Comparison of ENCODE assay signal across 1 cellular context in the genomic region with DNA sequence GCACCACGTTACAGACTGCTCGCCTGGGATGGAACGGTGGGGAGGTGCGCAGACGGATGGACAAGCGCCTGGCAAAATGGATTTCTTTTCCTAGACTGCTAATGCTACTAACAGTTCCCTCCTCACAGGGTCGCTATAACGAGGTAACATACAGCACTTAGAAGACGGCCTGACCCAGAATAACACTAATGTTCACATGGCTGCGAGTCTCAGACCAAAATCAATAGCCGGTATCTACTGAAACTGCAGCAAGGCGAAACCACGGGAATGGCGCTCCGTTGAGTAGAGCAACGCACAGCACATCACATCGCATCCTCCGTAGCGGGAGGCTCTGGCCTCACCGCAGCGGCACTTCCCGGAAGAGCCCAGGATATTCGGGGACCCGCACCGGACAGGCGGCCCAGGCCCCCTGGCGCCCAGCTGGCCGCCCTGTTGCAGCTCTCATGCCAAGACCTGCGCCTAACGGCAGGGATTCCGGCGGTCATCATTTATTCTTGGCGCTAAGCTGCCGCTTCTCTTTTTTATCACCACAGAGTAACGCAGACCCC.
A peak's percentile ranks its signal among the peaks of the same experiment; 100 is the strongest.
TF ChIP-seq lines count a peak whose summit lies in the region.

No MANE protein-coding gene starts in this region.

TF ChIP-seq in HepG2, 621 proteins besides CTCF, POLR2A, EP300 and RAD21 (continued from another document and continues in another):
- TF ChIP-seq, protein P1, sequence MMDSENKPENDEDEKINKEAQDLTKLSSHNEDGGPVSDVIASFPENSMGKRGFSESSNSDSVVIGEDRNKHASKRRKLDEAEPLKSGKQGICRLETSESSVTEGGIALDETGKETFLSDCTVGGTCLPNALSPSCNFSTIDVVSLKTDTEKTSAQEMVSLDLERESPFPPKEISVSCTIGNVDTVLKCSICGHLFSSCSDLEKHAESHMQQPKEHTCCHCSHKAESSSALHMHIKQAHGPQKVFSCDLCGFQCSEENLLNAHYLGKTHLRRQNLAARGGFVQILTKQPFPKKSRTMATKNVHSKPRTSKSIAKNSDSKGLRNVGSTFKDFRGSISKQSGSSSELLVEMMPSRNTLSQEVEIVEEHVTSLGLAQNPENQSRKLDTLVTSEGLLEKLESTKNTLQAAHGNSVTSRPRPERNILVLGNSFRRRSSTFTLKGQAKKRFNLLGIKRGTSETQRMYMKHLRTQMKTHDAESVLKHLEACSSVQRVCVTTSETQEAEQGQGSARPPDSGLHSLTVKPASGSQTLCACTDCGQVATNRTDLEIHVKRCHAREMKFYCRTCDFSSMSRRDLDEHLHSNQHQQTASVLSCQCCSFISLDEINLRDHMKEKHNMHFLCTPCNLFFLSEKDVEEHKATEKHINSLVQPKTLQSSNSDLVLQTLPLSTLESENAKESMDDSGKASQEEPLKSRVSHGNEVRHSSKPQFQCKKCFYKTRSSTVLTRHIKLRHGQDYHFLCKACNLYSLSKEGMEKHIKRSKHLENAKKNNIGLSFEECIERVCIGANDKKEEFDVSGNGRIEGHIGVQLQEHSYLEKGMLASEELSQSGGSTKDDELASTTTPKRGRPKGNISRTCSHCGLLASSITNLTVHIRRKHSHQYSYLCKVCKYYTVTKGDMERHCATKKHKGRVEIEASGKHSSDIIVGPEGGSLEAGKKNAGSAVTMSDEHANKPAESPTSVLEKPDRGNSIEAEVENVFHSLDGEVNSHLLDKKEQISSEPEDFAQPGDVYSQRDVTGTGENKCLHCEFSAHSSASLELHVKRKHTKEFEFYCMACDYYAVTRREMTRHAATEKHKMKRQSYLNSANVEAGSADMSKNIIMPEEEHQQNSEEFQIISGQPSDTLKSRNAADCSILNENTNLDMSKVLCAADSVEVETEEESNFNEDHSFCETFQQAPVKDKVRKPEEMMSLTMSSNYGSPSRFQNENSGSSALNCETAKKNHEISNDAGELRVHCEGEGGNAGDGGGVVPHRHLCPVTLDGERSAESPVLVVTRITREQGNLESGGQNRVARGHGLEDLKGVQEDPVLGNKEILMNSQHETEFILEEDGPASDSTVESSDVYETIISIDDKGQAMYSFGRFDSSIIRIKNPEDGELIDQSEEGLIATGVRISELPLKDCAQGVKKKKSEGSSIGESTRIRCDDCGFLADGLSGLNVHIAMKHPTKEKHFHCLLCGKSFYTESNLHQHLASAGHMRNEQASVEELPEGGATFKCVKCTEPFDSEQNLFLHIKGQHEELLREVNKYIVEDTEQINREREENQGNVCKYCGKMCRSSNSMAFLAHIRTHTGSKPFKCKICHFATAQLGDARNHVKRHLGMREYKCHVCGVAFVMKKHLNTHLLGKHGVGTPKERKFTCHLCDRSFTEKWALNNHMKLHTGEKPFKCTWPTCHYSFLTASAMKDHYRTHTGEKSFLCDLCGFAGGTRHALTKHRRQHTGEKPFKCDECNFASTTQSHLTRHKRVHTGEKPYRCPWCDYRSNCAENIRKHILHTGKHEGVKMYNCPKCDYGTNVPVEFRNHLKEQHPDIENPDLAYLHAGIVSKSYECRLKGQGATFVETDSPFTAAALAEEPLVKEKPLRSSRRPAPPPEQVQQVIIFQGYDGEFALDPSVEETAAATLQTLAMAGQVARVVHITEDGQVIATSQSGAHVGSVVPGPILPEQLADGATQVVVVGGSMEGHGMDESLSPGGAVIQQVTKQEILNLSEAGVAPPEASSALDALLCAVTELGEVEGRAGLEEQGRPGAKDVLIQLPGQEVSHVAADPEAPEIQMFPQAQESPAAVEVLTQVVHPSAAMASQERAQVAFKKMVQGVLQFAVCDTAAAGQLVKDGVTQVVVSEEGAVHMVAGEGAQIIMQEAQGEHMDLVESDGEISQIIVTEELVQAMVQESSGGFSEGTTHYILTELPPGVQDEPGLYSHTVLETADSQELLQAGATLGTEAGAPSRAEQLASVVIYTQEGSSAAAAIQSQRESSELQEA (CRISPR knock-in tag; IDR thresholded peaks at IDR 0.05; ENCODE audit: not compliant biosample characterization): no peak
- TF ChIP-seq NR2C2 (CRISPR knock-in tag; IDR thresholded peaks at IDR 0.05; ENCODE audit: borderline replicate concordance): no peak
- no peak for TF ChIP-seq ZNF513 (CRISPR knock-in tag; conservative IDR thresholded peaks at IDR 0.05)
- TF ChIP-seq, protein P2, sequence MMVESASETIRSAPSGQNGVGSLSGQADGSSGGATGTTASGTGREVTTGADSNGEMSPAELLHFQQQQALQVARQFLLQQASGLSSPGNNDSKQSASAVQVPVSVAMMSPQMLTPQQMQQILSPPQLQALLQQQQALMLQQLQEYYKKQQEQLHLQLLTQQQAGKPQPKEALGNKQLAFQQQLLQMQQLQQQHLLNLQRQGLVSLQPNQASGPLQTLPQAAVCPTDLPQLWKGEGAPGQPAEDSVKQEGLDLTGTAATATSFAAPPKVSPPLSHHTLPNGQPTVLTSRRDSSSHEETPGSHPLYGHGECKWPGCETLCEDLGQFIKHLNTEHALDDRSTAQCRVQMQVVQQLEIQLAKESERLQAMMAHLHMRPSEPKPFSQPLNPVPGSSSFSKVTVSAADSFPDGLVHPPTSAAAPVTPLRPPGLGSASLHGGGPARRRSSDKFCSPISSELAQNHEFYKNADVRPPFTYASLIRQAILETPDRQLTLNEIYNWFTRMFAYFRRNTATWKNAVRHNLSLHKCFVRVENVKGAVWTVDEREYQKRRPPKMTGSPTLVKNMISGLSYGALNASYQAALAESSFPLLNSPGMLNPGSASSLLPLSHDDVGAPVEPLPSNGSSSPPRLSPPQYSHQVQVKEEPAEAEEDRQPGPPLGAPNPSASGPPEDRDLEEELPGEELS (CRISPR knock-in tag; IDR thresholded peaks at IDR 0.05): no peak
- no peak for TF ChIP-seq MAX (IDR thresholded peaks at IDR 0.05)
- no peak for TF ChIP-seq ZSCAN9 (CRISPR knock-in tag; IDR thresholded peaks at IDR 0.05; ENCODE audit: borderline replicate concordance)
- no peak for TF ChIP-seq SRF (IDR thresholded peaks at IDR 0.05; ENCODE audit: low read depth, low read length)
- no peak for TF ChIP-seq ZNF790 (CRISPR knock-in tag; IDR thresholded peaks at IDR 0.05; ENCODE audit: borderline replicate concordance)
- no peak for TF ChIP-seq TEAD3 (CRISPR knock-in tag; optimal IDR thresholded peaks at IDR 0.05; ENCODE audit: borderline replicate concordance)
- TF ChIP-seq SALL2 (CRISPR knock-in tag; IDR thresholded peaks at IDR 0.05): no peak
- TF ChIP-seq CSRNP2 (CRISPR knock-in tag; conservative IDR thresholded peaks at IDR 0.05; ENCODE audit: low read depth): no peak
- TF ChIP-seq FOXP1 (IDR thresholded peaks at IDR 0.05): no peak
- TF ChIP-seq FOXP1 (CRISPR knock-in tag; IDR thresholded peaks at IDR 0.05): no peak
- TF ChIP-seq SRSF1 (optimal IDR thresholded peaks at IDR 0.05; ENCODE audit: low read depth, low read length): no peak
- TF ChIP-seq E2F5 (CRISPR knock-in tag; conservative IDR thresholded peaks at IDR 0.05): no peak
- TF ChIP-seq ZNF678 (CRISPR knock-in tag; IDR thresholded peaks at IDR 0.05): no peak
- TF ChIP-seq, protein P3, sequence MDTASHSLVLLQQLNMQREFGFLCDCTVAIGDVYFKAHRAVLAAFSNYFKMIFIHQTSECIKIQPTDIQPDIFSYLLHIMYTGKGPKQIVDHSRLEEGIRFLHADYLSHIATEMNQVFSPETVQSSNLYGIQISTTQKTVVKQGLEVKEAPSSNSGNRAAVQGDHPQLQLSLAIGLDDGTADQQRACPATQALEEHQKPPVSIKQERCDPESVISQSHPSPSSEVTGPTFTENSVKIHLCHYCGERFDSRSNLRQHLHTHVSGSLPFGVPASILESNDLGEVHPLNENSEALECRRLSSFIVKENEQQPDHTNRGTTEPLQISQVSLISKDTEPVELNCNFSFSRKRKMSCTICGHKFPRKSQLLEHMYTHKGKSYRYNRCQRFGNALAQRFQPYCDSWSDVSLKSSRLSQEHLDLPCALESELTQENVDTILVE (CRISPR knock-in tag; IDR thresholded peaks at IDR 0.05): no peak
- TF ChIP-seq, protein P4, sequence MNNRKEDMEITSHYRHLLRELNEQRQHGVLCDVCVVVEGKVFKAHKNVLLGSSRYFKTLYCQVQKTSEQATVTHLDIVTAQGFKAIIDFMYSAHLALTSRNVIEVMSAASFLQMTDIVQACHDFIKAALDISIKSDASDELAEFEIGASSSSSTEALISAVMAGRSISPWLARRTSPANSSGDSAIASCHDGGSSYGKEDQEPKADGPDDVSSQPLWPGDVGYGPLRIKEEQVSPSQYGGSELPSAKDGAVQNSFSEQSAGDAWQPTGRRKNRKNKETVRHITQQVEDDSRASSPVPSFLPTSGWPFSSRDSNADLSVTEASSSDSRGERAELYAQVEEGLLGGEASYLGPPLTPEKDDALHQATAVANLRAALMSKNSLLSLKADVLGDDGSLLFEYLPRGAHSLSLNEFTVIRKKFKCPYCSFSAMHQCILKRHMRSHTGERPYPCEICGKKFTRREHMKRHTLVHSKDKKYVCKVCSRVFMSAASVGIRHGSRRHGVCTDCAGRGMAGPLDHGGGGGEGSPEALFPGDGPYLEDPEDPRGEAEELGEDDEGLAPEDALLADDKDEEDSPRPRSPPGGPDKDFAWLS (CRISPR knock-in tag; IDR thresholded peaks at IDR 0.05; ENCODE audit: borderline replicate concordance): no peak
- no peak for TF ChIP-seq GRHL1 (CRISPR knock-in tag; conservative IDR thresholded peaks at IDR 0.05)
- TF ChIP-seq XRCC5 (optimal IDR thresholded peaks at IDR 0.05; ENCODE audit: low read length): no peak
- TF ChIP-seq, protein P5, sequence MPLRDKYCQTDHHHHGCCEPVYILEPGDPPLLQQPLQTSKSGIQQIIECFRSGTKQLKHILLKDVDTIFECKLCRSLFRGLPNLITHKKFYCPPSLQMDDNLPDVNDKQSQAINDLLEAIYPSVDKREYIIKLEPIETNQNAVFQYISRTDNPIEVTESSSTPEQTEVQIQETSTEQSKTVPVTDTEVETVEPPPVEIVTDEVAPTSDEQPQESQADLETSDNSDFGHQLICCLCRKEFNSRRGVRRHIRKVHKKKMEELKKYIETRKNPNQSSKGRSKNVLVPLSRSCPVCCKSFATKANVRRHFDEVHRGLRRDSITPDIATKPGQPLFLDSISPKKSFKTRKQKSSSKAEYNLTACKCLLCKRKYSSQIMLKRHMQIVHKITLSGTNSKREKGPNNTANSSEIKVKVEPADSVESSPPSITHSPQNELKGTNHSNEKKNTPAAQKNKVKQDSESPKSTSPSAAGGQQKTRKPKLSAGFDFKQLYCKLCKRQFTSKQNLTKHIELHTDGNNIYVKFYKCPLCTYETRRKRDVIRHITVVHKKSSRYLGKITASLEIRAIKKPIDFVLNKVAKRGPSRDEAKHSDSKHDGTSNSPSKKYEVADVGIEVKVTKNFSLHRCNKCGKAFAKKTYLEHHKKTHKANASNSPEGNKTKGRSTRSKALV (CRISPR knock-in tag; IDR thresholded peaks at IDR 0.05): peak; percentile 28; the same call in 1 of the 2 replicates
- TF ChIP-seq MTA1 (CRISPR knock-in tag; IDR thresholded peaks at IDR 0.05; ENCODE audit: borderline replicate concordance): no peak
- TF ChIP-seq ZNF773 (CRISPR knock-in tag; IDR thresholded peaks at IDR 0.05; ENCODE audit: borderline replicate concordance): no peak
- TF ChIP-seq SP2 (CRISPR knock-in tag; IDR thresholded peaks at IDR 0.05): no peak
- no peak for TF ChIP-seq SYNCRIP (IDR thresholded peaks at IDR 0.05; ENCODE audit: insufficient read depth, low read depth, low read length)
- no peak for TF ChIP-seq ZNF441 (CRISPR knock-in tag; IDR thresholded peaks at IDR 0.05; ENCODE audit: borderline replicate concordance)
- TF ChIP-seq ZNF557 (CRISPR knock-in tag; IDR thresholded peaks at IDR 0.05): no peak; the same call in 1 of the 2 replicates
- peak; percentile 54; the same call in 1 of the 2 replicates for TF ChIP-seq ZNF703 (CRISPR knock-in tag; IDR thresholded peaks at IDR 0.05; ENCODE audit: borderline replicate concordance)
- TF ChIP-seq ARNT (IDR thresholded peaks at IDR 0.05): no peak
- no peak for TF ChIP-seq TMF1 (CRISPR knock-in tag; IDR thresholded peaks at IDR 0.05; ENCODE audit: low read depth)
- no peak for TF ChIP-seq ZNF558 (CRISPR knock-in tag; IDR thresholded peaks at IDR 0.05; ENCODE audit: borderline replicate concordance)
- no peak for TF ChIP-seq ZSCAN25 (CRISPR knock-in tag; IDR thresholded peaks at IDR 0.05)
- TF ChIP-seq MXI1 (IDR thresholded peaks at IDR 0.05; ENCODE audit: borderline replicate concordance, low read depth, low read length): no peak
